Comparison of ENCODE assay signal across 15 cellular contexts in the genomic region with DNA sequence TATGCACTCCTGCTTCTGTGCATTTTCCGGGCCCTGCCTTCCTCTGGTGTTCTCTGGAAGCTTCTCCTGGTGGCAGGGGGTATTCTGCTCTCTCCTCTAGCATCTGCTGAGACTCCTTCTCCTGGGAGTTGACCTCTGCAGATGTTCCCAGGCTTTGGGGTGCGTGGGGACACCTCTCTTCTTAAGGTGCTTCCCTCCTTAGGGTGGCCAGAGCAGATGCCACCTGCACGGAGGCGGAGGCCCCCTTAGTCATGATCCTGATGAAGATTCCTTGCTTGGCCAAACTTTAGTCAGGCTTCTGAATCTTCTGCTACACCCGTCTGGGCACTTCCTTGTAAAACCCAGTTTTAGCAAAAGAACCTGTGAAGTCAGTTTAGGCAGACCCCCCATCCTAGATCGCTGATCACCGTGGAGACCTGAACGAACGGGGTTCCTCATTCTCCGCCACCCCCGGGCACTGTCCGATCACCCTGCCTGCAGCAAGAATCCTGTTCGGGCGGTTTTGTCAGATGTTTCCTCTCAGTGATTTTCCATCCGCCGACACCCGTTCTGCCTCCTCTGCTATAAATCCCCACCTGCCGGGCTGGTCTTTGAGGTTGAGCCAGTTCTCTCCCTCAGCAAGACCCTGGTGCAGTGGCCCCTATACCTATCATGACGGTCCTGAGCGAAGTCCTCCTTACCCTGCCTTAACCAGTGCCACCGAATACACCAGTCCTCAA.
A peak's percentile ranks its signal among the peaks of the same experiment; 100 is the strongest.
DNase-seq lines count a peak whose midpoint lies in the region; ATAC-seq, FAIRE-seq and TF ChIP-seq lines count a peak whose summit lies in the region.
"Had no signal": no experiment of that assay in that cellular context is flagged by ENCODE, and none has a peak within 500 bp of the region (broad histone marks: within the 10 kb centered on the region; RNA-seq: fewer than 3 reads in every experiment).

No MANE protein-coding gene starts in this region.

- H4K20me1 ChIP-seq in HepG2 (ENCODE audit: insufficient read depth, low read length) (no peaks in the 10 kb centered on the region), smooth muscle cell (ENCODE audit: low read depth) (no peaks in the 10 kb centered on the region)

- H3K4me2 ChIP-seq in HepG2 (ENCODE audit: low read depth, low read length) (no peak overlapping the region), smooth muscle cell (no peak overlapping the region)

- no TSS peak for BruUV-seq in HepG2 (replicated peaks; lab: Mats Ljungman, UMichigan)

- CTCF ChIA-PET in HepG2 (lab: Yijun Ruan, JAX; ENCODE audit: low intra/inter-chr PET ratio, low total read pairs) = no interaction called here

- no peak for TF ChIP-seq CTCF in liver (IDR thresholded peaks at IDR 0.05; ENCODE audit: low read depth, low read length, missing input control)
- no peak for TF ChIP-seq CTCF in HepG2 (CRISPR knock-in tag; IDR thresholded peaks at IDR 0.05)
- TF ChIP-seq CTCF in body of pancreas (IDR thresholded peaks at IDR 0.05) = no peak
- no peak for TF ChIP-seq CTCF in smooth muscle cell (IDR thresholded peaks at IDR 0.05; ENCODE audit: borderline replicate concordance, insufficient read depth, poor library complexity, severe bottlenecking)

- TF ChIP-seq POLR2A in HepG2 (IDR thresholded peaks at IDR 0.05; ENCODE audit: insufficient read depth in 1 of 2, low read depth in 2 of 2, low read length in 2 of 2) (no peak), body of pancreas (IDR thresholded peaks at IDR 0.05) (peak in 1 of 3 donors; percentile 15)

- in situ Hi-C loops in HepG2 (cut with HindIII; ENCODE audit: extremely low pct_ligation_motif_present, low pct_unique_long_range_greater_than_20kb) = no loop called here

- H3K9ac ChIP-seq in liver (ENCODE audit: low read depth in 1 of 2, low read length in 2 of 2) (no peak overlapping the region), HepG2 (ENCODE audit: insufficient read depth, low read depth, low read length) (no peak overlapping the region), smooth muscle cell (ENCODE audit: low read depth) (no peak overlapping the region)

- H3K27ac ChIP-seq in liver (ENCODE audit: low read depth in 1 of 2, low read length in 2 of 2) (no peak overlapping the region), HepG2 (ENCODE audit: extremely low read length, insufficient read depth, low read length) (no peak overlapping the region), body of pancreas (peak overlapping the region; percentile 44 to 85 (median 84)), smooth muscle cell (ENCODE audit: low read depth) (no peak overlapping the region)

- H3F3A ChIP-seq in smooth muscle cell (ENCODE audit: low read depth) = no peaks in the 10 kb centered on the region

- no peaks in the 10 kb centered on the region for H3K4me1 ChIP-seq in liver (ENCODE audit: control insufficient read depth in 4 of 4, insufficient read depth in 4 of 4, low read length in 3 of 4)
- peaks cover 63% of the 10 kb centered on the region for H3K4me1 ChIP-seq in HepG2 (ENCODE audit: insufficient read depth, low read length)
- peaks cover 65% of the 10 kb centered on the region for H3K4me1 ChIP-seq in body of pancreas
- no peaks in the 10 kb centered on the region for H3K4me1 ChIP-seq in smooth muscle cell (ENCODE audit: low read depth)

- TF ChIP-seq RAD21 in liver (IDR thresholded peaks at IDR 0.05) (no peak), HepG2 (CRISPR knock-in tag; IDR thresholded peaks at IDR 0.05) (no peak)

- intact Hi-C loops in HepG2 (cut with micrococcal nuclease; ENCODE audit: unreplicated experiment) (no loop called here), body of pancreas (cut with DNase I) (no loop called here)

- H3K27me3 ChIP-seq in liver (ENCODE audit: control insufficient read depth in 4 of 4, insufficient read depth in 4 of 4, low read length in 3 of 4) (no peaks in the 10 kb centered on the region), HepG2 (ENCODE audit: control insufficient read depth in 1 of 2, insufficient read depth in 2 of 2, low read length in 2 of 2) (no peaks in the 10 kb centered on the region), body of pancreas (no peaks in the 10 kb centered on the region), smooth muscle cell (ENCODE audit: low read depth) (no peaks in the 10 kb centered on the region)

- no peak for TF ChIP-seq EP300 in HepG2 (IDR thresholded peaks at IDR 0.05; ENCODE audit: low read depth in 2 of 2, low read length in 2 of 2)
- TF ChIP-seq EP300 in HepG2 (CRISPR knock-in tag; IDR thresholded peaks at IDR 0.05; ENCODE audit: borderline replicate concordance) = no peak

- ATAC-seq in HepG2 = no peak
- peak; percentile 25 for ATAC-seq in body of pancreas
- ATAC-seq in HG03520 (IDR thresholded peaks at IDR 0.05; ENCODE audit: unreplicated experiment) = no peak
- ATAC-seq: Panc1; stimulated activated naive CD8-positive, alpha-beta T cell treated with anti-CD3 and anti-CD28 coated beads, Interleukin-15, amount 100 ng/mL, for 72 hours had no signal

- no peak for DNase-seq in HepG2 (ENCODE audit: low spot score)
- peak; percentile 47 to 71 (median 70) for DNase-seq in body of pancreas
- peak; percentile 82 for DNase-seq in left kidney (ENCODE audit: low read depth, low spot score)
- DNase-seq in NCI-H345 (lab: John Stamatoyannopoulos, UW) = no peak
- DNase-seq in smooth muscle cell (lab: John Stamatoyannopoulos, UW; ENCODE audit: unreplicated experiment) = no peak
- DNase-seq in GF-D8 (lab: John Stamatoyannopoulos, UW) = no peak
- DNase-seq: activated CD4-positive, alpha-beta T cell treated with anti-CD3 and anti-CD28 coated beads for 1 hour; mesendoderm; NCI-H1417 treated with DMSO at 0.1 percent for 48 hours; occipital lobe; stimulated activated naive CD8-positive, alpha-beta T cell treated with anti-CD3 and anti-CD28 coated beads, Interleukin-15, amount 100 ng/mL, for 72 hours had no signal

- H2AFZ ChIP-seq in HepG2 (ENCODE audit: low read length) = no peak overlapping the region
- H2AFZ ChIP-seq in smooth muscle cell (ENCODE audit: low read depth) = no peak overlapping the region

- WGBS in liver = 61% methylated on average over 21 of the region's 21 CpGs
- 93% methylated on average over 21 of the region's 21 CpGs for WGBS in HepG2 (ENCODE audit: low lambda C conversion rate)
- WGBS in body of pancreas, 2 donors = 28 to 29% methylated on average over 19 to 21 of the region's 21 CpGs
- 75% methylated on average over 21 of the region's 21 CpGs for WGBS in smooth muscle cell (ENCODE audit: low lambda C conversion rate)

- H3K9me3 ChIP-seq in liver (ENCODE audit: control insufficient read depth in 4 of 4, low read length in 3 of 4) = no peaks in the 10 kb centered on the region
- H3K9me3 ChIP-seq in HepG2 (ENCODE audit: low read length) = no peaks in the 10 kb centered on the region
- no peaks in the 10 kb centered on the region for H3K9me3 ChIP-seq in body of pancreas
- no peaks in the 10 kb centered on the region for H3K9me3 ChIP-seq in smooth muscle cell (replicated peaks; ENCODE audit: low read depth)

- H3K36me3 ChIP-seq in liver (ENCODE audit: control insufficient read depth in 4 of 4, insufficient read depth in 3 of 4, low read depth in 1 of 4, low read length in 3 of 4) (no peaks in the 10 kb centered on the region), HepG2 (replicated peaks in 1 of 2; ENCODE audit: control insufficient read depth in 1 of 2, insufficient read depth in 2 of 2, low read length in 2 of 2) (no peaks in the 10 kb centered on the region), body of pancreas (replicated peaks in 1 of 2; ENCODE audit: insufficient read depth in 1 of 2, low read depth in 2 of 2) (no peaks in the 10 kb centered on the region), smooth muscle cell (ENCODE audit: low read depth) (no peaks in the 10 kb centered on the region)

- H3K4me3 ChIP-seq in liver (ENCODE audit: low read depth in 1 of 3, low read length in 3 of 3) (no peak overlapping the region), HepG2 (replicated peaks in 1 of 3; ENCODE audit: insufficient read depth in 1 of 3, low read depth in 2 of 3, low read length in 3 of 3) (no peak overlapping the region), body of pancreas (no peak overlapping the region), smooth muscle cell (no peak overlapping the region)
- H3K4me3 ChIP-seq: skin epidermis had no signal

- POLR2A ChIA-PET in HepG2 (lab: Yijun Ruan, JAX) = no interaction called here

- no peak for FAIRE-seq in HepG2 (lab: Jason Lieb, UNC)

- no peaks in the 10 kb centered on the region for H3K79me2 ChIP-seq in HepG2 (ENCODE audit: insufficient read depth, low read length)
- H3K79me2 ChIP-seq in smooth muscle cell (ENCODE audit: low read depth) = no peaks in the 10 kb centered on the region

TF ChIP-seq in liver, 16 proteins besides CTCF, POLR2A, EP300 and RAD21:
- TF ChIP-seq RXRA (IDR thresholded peaks at IDR 0.05) (no peak), SP1 (IDR thresholded peaks at IDR 0.05) (peak; percentile 15), FOXA2 (IDR thresholded peaks at IDR 0.05) (no peak), GABPA (IDR thresholded peaks at IDR 0.05 in 1 of 2, conservative IDR thresholded peaks at IDR 0.05 in 1 of 2) (no peak), ATF3 (IDR thresholded peaks at IDR 0.05) (no peak)

TF ChIP-seq in HepG2, 621 proteins besides CTCF, POLR2A, EP300 and RAD21:
- no peak for TF ChIP-seq ZNF264 (CRISPR knock-in tag; IDR thresholded peaks at IDR 0.05)

Comparison
In these comparisons a context has a peak if more than half of its experiments do, and no peak if none do; other contexts are left out.
1. H3K27ac ChIP-seq: peak in body of pancreas (4 of 4); none in liver (0 of 2), HepG2 (single experiment) and smooth muscle cell (single experiment).
2. DNase-seq: peak in body of pancreas (4 of 4) and left kidney (single experiment); none in HepG2 (single experiment), NCI-H345 (single experiment), smooth muscle cell (single experiment) and GF-D8 (single experiment).